In genomic region chr2:111747410-111748115, GRCh38 we compare ENCODE assay signal across 8 cellular contexts.
A peak's percentile ranks its signal among the peaks of the same experiment; 100 is the strongest.
DNase-seq lines count a peak whose midpoint lies in the region; ATAC-seq, FAIRE-seq and TF ChIP-seq lines count a peak whose summit lies in the region.
"Not testable (repeated sequence)": the region's sequence is repeated elsewhere in the genome, so short reads cannot be mapped to it uniquely, and the experiment has no call there.

No MANE protein-coding gene starts in this region.

- peak; percentile 43 for FAIRE-seq in TTC549 (lab: Jason Lieb, UNC)

- DNase-seq in activated effector memory CD4-positive, alpha-beta T cell treated with anti-CD3 and anti-CD28 coated beads, Interleukin-2, amount 50 U/mL, for 16 hours, result peak; percentile 89
- DNase-seq in fibroblast of lung (ENCODE audit: low read depth in 2 of 2), result not testable (repeated sequence)
- peak; percentile 56 for DNase-seq in natural killer cell
- DNase-seq in stimulated activated CD8-positive, alpha-beta memory T cell treated with anti-CD3 and anti-CD28 coated beads, Interleukin-12 subunit alpha, Interleukin-12 subunit beta, amount 100 ng/mL, for 24 hours (ENCODE audit: extremely low read depth), result peak; percentile 10

- H3K4me3 ChIP-seq in fibroblast of lung (replicated peaks in 1 of 4; ENCODE audit: control extremely low read depth in 1 of 4, insufficient read depth in 1 of 4, low read depth in 3 of 4, low read length in 4 of 4), result not testable (repeated sequence)

- not testable (repeated sequence) for H3K4me2 ChIP-seq in fibroblast of lung (ENCODE audit: extremely low read depth, insufficient read depth, low read length)

- H3K4me1 ChIP-seq in fibroblast of lung (ENCODE audit: control insufficient read depth, extremely low read depth, insufficient read depth, low read length), result not testable (repeated sequence)

- H4K20me1 ChIP-seq in fibroblast of lung (ENCODE audit: control insufficient read depth, extremely low read depth, insufficient read depth, low read length), result not testable (repeated sequence)

- peak; percentile 79 for ATAC-seq in GM19395 (IDR thresholded peaks at IDR 0.05; ENCODE audit: unreplicated experiment)
- ATAC-seq in HG03108 (IDR thresholded peaks at IDR 0.05; ENCODE audit: unreplicated experiment), result peak; percentile 90
- peak; percentile 84 to 97 (median 90) for ATAC-seq in natural killer cell

- H3K9me3 ChIP-seq in fibroblast of lung (ENCODE audit: control insufficient read depth, insufficient read depth, low read depth, low read length), result not testable (repeated sequence)

- not testable (repeated sequence) for H3K4me1 Mint-ChIP-seq in natural killer cell

- H3K27me3 Mint-ChIP-seq in natural killer cell (ENCODE audit: low read depth in 2 of 2), result not testable (repeated sequence)

- H3K36me3 Mint-ChIP-seq in natural killer cell, result not testable (repeated sequence)

- not testable (repeated sequence) for H3K9me3 Mint-ChIP-seq in natural killer cell

- not testable (repeated sequence) for H3K9ac ChIP-seq in fibroblast of lung (ENCODE audit: insufficient read depth, low read length)

- TF ChIP-seq CTCF in C4-2B (conservative IDR thresholded peaks at IDR 0.05) (peak; percentile 42), fibroblast of lung (conservative IDR thresholded peaks at IDR 0.05 in 1 of 2, IDR thresholded peaks at IDR 0.05 in 1 of 2; ENCODE audit: low read depth in 1 of 2, low read length in 2 of 2) (peak; percentile 19 to 41), natural killer cell (IDR thresholded peaks at IDR 0.05) (peak; percentile 58)

- H3K4me3 Mint-ChIP-seq in natural killer cell, result not testable (repeated sequence)

- not testable (repeated sequence) for H3K36me3 ChIP-seq in fibroblast of lung (ENCODE audit: control insufficient read depth, insufficient read depth, low read length)

- H3K27me3 ChIP-seq in fibroblast of lung (ENCODE audit: control insufficient read depth, insufficient read depth, low read length), result not testable (repeated sequence)

- H3K27ac ChIP-seq in C4-2B; fibroblast of lung (ENCODE audit: insufficient read depth, low read length): not testable (repeated sequence)

- H3K27ac Mint-ChIP-seq in natural killer cell, result not testable (repeated sequence)

- not testable (repeated sequence) for H2AFZ ChIP-seq in fibroblast of lung (ENCODE audit: low read length)

- intact Hi-C loops in natural killer cell (cut with micrococcal nuclease), result not testable (repeated sequence)

- H3K79me2 ChIP-seq in fibroblast of lung (ENCODE audit: control insufficient read depth, insufficient read depth, low read length), result not testable (repeated sequence)
